14 cellular contexts compared by ENCODE assay signal in genomic region chr18:34467059-34467458, GRCh38.
DNase-seq lines count a peak whose midpoint lies in the region; ATAC-seq and TF ChIP-seq lines count a peak whose summit lies in the region.
"Had no signal": no experiment of that assay in that cellular context is flagged by ENCODE, and none has a peak within 500 bp of the region (broad histone marks: within the 10 kb centered on the region; RNA-seq: fewer than 3 reads in every experiment).

No MANE protein-coding gene starts in this region.

- TF ChIP-seq CTCF in mammary epithelial cell (conservative IDR thresholded peaks at IDR 0.05 in 1 of 2, IDR thresholded peaks at IDR 0.05 in 1 of 2; ENCODE audit: extremely low read depth in 1 of 2, insufficient read depth in 1 of 2, low read depth in 1 of 2, low read length in 2 of 2) (no peak), gastroesophageal sphincter (IDR thresholded peaks at IDR 0.05) (no peak)

- H3K4me2 ChIP-seq in GM23248 (ENCODE audit: unreplicated experiment) (no peak overlapping the region), mammary epithelial cell (ENCODE audit: insufficient read depth, low read depth, low read length) (no peak overlapping the region)

- H3K9ac ChIP-seq in GM23248 = no peak overlapping the region
- H3K9ac ChIP-seq in mammary epithelial cell (ENCODE audit: insufficient read depth, low read length) = no peak overlapping the region

- H3K4me1 Mint-ChIP-seq in activated CD8-positive, alpha-beta memory T cell treated with anti-CD3 and anti-CD28 coated beads, Interleukin-2, amount 10 ng/mL, durations not matched to agents 7 days and 5 days = no peaks in the 10 kb centered on the region

- H3K36me3 Mint-ChIP-seq in activated CD8-positive, alpha-beta memory T cell treated with anti-CD3 and anti-CD28 coated beads, Interleukin-2, amount 10 ng/mL, durations not matched to agents 7 days and 5 days = no peaks in the 10 kb centered on the region
- H3K36me3 Mint-ChIP-seq: natural killer cell treated with Interleukin-12 subunit alpha and Interleukin-12 subunit beta and Interleukin-15 and Interleukin-18, amount 100 ng/mL, for 72 hours had no signal

- no peak overlapping the region for H3K27ac Mint-ChIP-seq in activated CD8-positive, alpha-beta memory T cell treated with anti-CD3 and anti-CD28 coated beads, Interleukin-2, amount 10 ng/mL, durations not matched to agents 7 days and 5 days
- H3K27ac Mint-ChIP-seq: natural killer cell treated with Interleukin-12 subunit alpha and Interleukin-12 subunit beta and Interleukin-15 and Interleukin-18, amount 100 ng/mL, for 72 hours had no signal

- H3K27me3 Mint-ChIP-seq in activated CD8-positive, alpha-beta memory T cell treated with anti-CD3 and anti-CD28 coated beads, Interleukin-2, amount 10 ng/mL, durations not matched to agents 7 days and 5 days = no peaks in the 10 kb centered on the region
- H3K27me3 Mint-ChIP-seq: natural killer cell treated with Interleukin-12 subunit alpha and Interleukin-12 subunit beta and Interleukin-15 and Interleukin-18, amount 100 ng/mL, for 72 hours had no signal

- no peak for TF ChIP-seq POLR2A in gastroesophageal sphincter (IDR thresholded peaks at IDR 0.05)

- no peak for TF ChIP-seq EP300 in gastroesophageal sphincter (IDR thresholded peaks at IDR 0.05)

- H3K79me2 ChIP-seq in GM23248 (ENCODE audit: insufficient read depth) = no peaks in the 10 kb centered on the region
- H3K79me2 ChIP-seq in mammary epithelial cell (ENCODE audit: insufficient read depth, low read length) = no peaks in the 10 kb centered on the region

- H3K9me2 ChIP-seq in GM23248 (ENCODE audit: insufficient read depth) = no peaks in the 10 kb centered on the region

- H3K27me3 ChIP-seq in GM23248 (replicated peaks; ENCODE audit: insufficient read depth) = no peaks in the 10 kb centered on the region
- H3K27me3 ChIP-seq in mammary epithelial cell (ENCODE audit: insufficient read depth, low read length) = peaks cover 2% of the 10 kb centered on the region
- H3K27me3 ChIP-seq in gastroesophageal sphincter = no peaks in the 10 kb centered on the region

- ATAC-seq in GM18858 (IDR thresholded peaks at IDR 0.05; ENCODE audit: unreplicated experiment) (peak; percentile 84), HG03378 (IDR thresholded peaks at IDR 0.05; ENCODE audit: unreplicated experiment) (peak; percentile 85), gastroesophageal sphincter (no peak)
- ATAC-seq in activated CD8-positive, alpha-beta memory T cell treated with anti-CD3 and anti-CD28 coated beads, Interleukin-2, amount 10 ng/mL, durations not matched to agents 7 days and 5 days = no peak
- ATAC-seq: natural killer cell treated with Interleukin-12 subunit alpha and Interleukin-12 subunit beta and Interleukin-15 and Interleukin-18, amount 100 ng/mL, for 72 hours had no signal

- in situ Hi-C loops in GM23248 (cut with MboI) = no loop called here
- in situ Hi-C loops in mammary epithelial cell (cut with MboI; ENCODE audit: low sequenced_read_pairs in 2 of 2) = no loop called here

- H3K27ac ChIP-seq in GM23248 = no peak overlapping the region
- no peak overlapping the region for H3K27ac ChIP-seq in mammary epithelial cell (ENCODE audit: insufficient read depth, low read depth, low read length)
- no peak overlapping the region for H3K27ac ChIP-seq in gastroesophageal sphincter

- CTCF ChIA-PET in mammary epithelial cell (lab: Charles Lee; ENCODE audit: low non-redundant PET) = no interaction called here
- CTCF ChIA-PET in activated CD8-positive, alpha-beta memory T cell treated with anti-CD3 and anti-CD28 coated beads, Interleukin-2, amount 10 ng/mL, durations not matched to agents 7 days and 5 days (lab: Charles Lee) = no interaction called here

- DNase-seq in GM23248 = peak; percentile 2
- DNase-seq in mammary epithelial cell = peak; percentile 22
- no peak for DNase-seq in activated CD8-positive, alpha-beta memory T cell treated with anti-CD3 and anti-CD28 coated beads, Interleukin-2, amount 10 ng/mL, durations not matched to agents 7 days and 5 days
- DNase-seq in GOT3 (lab: John Stamatoyannopoulos, UW) = no peak
- no peak for DNase-seq in NCI-H1436 treated with DMSO at 0.1 percent for 48 hours (lab: John Stamatoyannopoulos, UW)
- DNase-seq: activated naive CD4-positive, alpha-beta T cell treated with anti-CD3 and anti-CD28 coated beads, Interleukin-2, amount 50 U/mL, for 16 hours; Karpas-422; NCI-H2029 treated with DMSO at 0.1 percent for 48 hours; stimulated activated CD4-positive, alpha-beta T cell treated with anti-CD3 and anti-CD28 coated beads, Interleukin-4, amount 100 ng/mL, for 1 hour; stimulated activated naive CD4-positive, alpha-beta T cell had no signal

- H3K4me1 ChIP-seq in GM23248 (ENCODE audit: insufficient read depth) (no peaks in the 10 kb centered on the region), mammary epithelial cell (ENCODE audit: insufficient read depth, low read length) (no peaks in the 10 kb centered on the region), gastroesophageal sphincter (no peaks in the 10 kb centered on the region)

- no peak overlapping the region for H3K4me3 ChIP-seq in GM23248
- H3K4me3 ChIP-seq in mammary epithelial cell (replicated peaks in 1 of 3; ENCODE audit: insufficient read depth in 1 of 3, low read depth in 2 of 3, low read length in 3 of 3) = no peak overlapping the region
- H3K4me3 ChIP-seq in gastroesophageal sphincter = no peak overlapping the region

- no peaks in the 10 kb centered on the region for H3F3A ChIP-seq in GM23248 (ENCODE audit: insufficient read depth)

- no peaks in the 10 kb centered on the region for H3K9me3 ChIP-seq in GM23248 (ENCODE audit: low read depth)
- H3K9me3 ChIP-seq in mammary epithelial cell (replicated peaks; ENCODE audit: insufficient read depth, low read length) = no peaks in the 10 kb centered on the region
- H3K9me3 ChIP-seq in gastroesophageal sphincter = no peaks in the 10 kb centered on the region

- no peak overlapping the region for H3K4me3 Mint-ChIP-seq in activated CD8-positive, alpha-beta memory T cell treated with anti-CD3 and anti-CD28 coated beads, Interleukin-2, amount 10 ng/mL, durations not matched to agents 7 days and 5 days
- H3K4me3 Mint-ChIP-seq: natural killer cell treated with Interleukin-12 subunit alpha and Interleukin-12 subunit beta and Interleukin-15 and Interleukin-18, amount 100 ng/mL, for 72 hours had no signal

- BruUV-seq in mammary epithelial cell (replicated peaks; lab: Mats Ljungman, UMichigan) = no TSS peak

- 0% methylated on average over 1 of the region's 1 CpG for WGBS in GM23248 (ENCODE audit: low coverage in 1 of 2, low lambda C conversion rate in 2 of 2, missing lambda C conversion rate in 2 of 2), 2 experiments
- 0% methylated on average over 1 of the region's 1 CpG for WGBS in mammary epithelial cell (ENCODE audit: low coverage, missing lambda C conversion rate)
- WGBS in gastroesophageal sphincter (ENCODE audit: low coverage in 1 of 2), 2 donors = 86% methylated on average over 1 of the region's 1 CpG; no CpG with 5 or more reads in 1 of the 2 donors

- peaks cover 4% of the 10 kb centered on the region for H3K9me3 Mint-ChIP-seq in activated CD8-positive, alpha-beta memory T cell treated with anti-CD3 and anti-CD28 coated beads, Interleukin-2, amount 10 ng/mL, durations not matched to agents 7 days and 5 days (ENCODE audit: low read depth)

- H4K20me1 ChIP-seq in GM23248 (ENCODE audit: insufficient read depth) (no peaks in the 10 kb centered on the region), mammary epithelial cell (ENCODE audit: insufficient read depth, low read length) (no peaks in the 10 kb centered on the region)

- no peaks in the 10 kb centered on the region for H3K36me3 ChIP-seq in GM23248 (ENCODE audit: low read depth)
- H3K36me3 ChIP-seq in mammary epithelial cell (ENCODE audit: insufficient read depth, low read length) = no peaks in the 10 kb centered on the region
- no peaks in the 10 kb centered on the region for H3K36me3 ChIP-seq in gastroesophageal sphincter

- dilution Hi-C loops in mammary epithelial cell (cut with HindIII; ENCODE audit: low sequenced_read_pairs) = no loop called here

- no peak overlapping the region for H2AFZ ChIP-seq in GM23248
- no peak overlapping the region for H2AFZ ChIP-seq in mammary epithelial cell (ENCODE audit: low read depth, low read length)

- intact Hi-C loops in mammary epithelial cell (cut with micrococcal nuclease) = no loop called here

Comparison
In these comparisons a context has a peak if more than half of its experiments do, and no peak if none do; other contexts are left out.
1. ATAC-seq: peak in GM18858 (single experiment) and HG03378 (single experiment); none in activated CD8-positive, alpha-beta memory T cell treated with anti-CD3 and anti-CD28 coated beads, Interleukin-2, amount 10 ng/mL, durations not matched to agents 7 days and 5 days (single experiment) and gastroesophageal sphincter (single experiment).
2. DNase-seq: peak in GM23248 (single experiment) and mammary epithelial cell (single experiment); none in activated CD8-positive, alpha-beta memory T cell treated with anti-CD3 and anti-CD28 coated beads, Interleukin-2, amount 10 ng/mL, durations not matched to agents 7 days and 5 days (single experiment), GOT3 (single experiment) and NCI-H1436 treated with DMSO at 0.1 percent for 48 hours (single experiment).